In genomic region chr10:45355494-45355893, GRCh38 we compare ENCODE assay signal across 18 cellular contexts. TPM values are rescaled to one million over a fixed set of nuclear protein-coding genes. Genes with fewer than 3 reads are reported as not detected.
DNase-seq lines count a peak whose midpoint lies in the region; ATAC-seq and TF ChIP-seq lines count a peak whose summit lies in the region.
"Had no signal": no experiment of that assay in that cellular context is flagged by ENCODE, and none has a peak within 500 bp of the region (broad histone marks: within the 10 kb centered on the region; RNA-seq: fewer than 3 reads in every experiment).

No MANE protein-coding gene starts in this region.

- POLR2A ChIA-PET in CD8-positive, alpha-beta memory T cell (lab: Charles Lee), result no interaction called here

- H3K9me3 ChIP-seq in Karpas-422 (ENCODE audit: low read length) (no peaks in the 10 kb centered on the region), thyroid gland (no peaks in the 10 kb centered on the region)
- no peaks in the 10 kb centered on the region for H3K9me3 ChIP-seq in CD8-positive, alpha-beta memory T cell (ENCODE audit: low read length)

- 89 to 95% methylated on average over 4 of the region's 4 CpGs for WGBS in thyroid gland, 2 donors

- H3K4me1 ChIP-seq in Karpas-422 (ENCODE audit: low read length), result peaks cover 28% of the 10 kb centered on the region
- H3K4me1 ChIP-seq in thyroid gland, result peaks cover 0 to 9% of the 10 kb centered on the region in 2 donors
- no peaks in the 10 kb centered on the region for H3K4me1 ChIP-seq in CD8-positive, alpha-beta memory T cell (ENCODE audit: insufficient read depth, low read length)

- intact Hi-C loops in dendritic cell treated with granulocyte-macrophage colony-stimulating factor and Interleukin-4, amounts not matched to agents 40 ng/mL and 50 ng/mL, for 4 days (cut with micrococcal nuclease), result loop anchor here (10.0 kb wide), 1 partner anchor 49 kb away; no protein-coding TSS in a partner anchor
- intact Hi-C loops in thyroid gland (cut with DNase I), result no loop called here

- H3K79me2 ChIP-seq in Karpas-422 (ENCODE audit: low read length), result peaks cover 14% of the 10 kb centered on the region

- ATAC-seq in stimulated activated memory B cell treated with anti-CD40 and anti-IgM and Interleukin-4, amounts not matched to agents 10 μg/mL and 1 μg/mL and 100 μg/mL, for 72 hours, result no peak
- ATAC-seq: HepG2 had no signal

- no peak overlapping the region for H3K27ac ChIP-seq in Karpas-422 (ENCODE audit: low read length)
- H3K27ac ChIP-seq in thyroid gland, result no peak overlapping the region
- H3K27ac ChIP-seq in CD8-positive, alpha-beta memory T cell (ENCODE audit: low read depth, low read length), result no peak overlapping the region
- H3K27ac ChIP-seq: C4-2B had no signal

- H3K36me3 Mint-ChIP-seq in dendritic cell treated with granulocyte-macrophage colony-stimulating factor and Interleukin-4, amounts not matched to agents 40 ng/mL and 50 ng/mL, for 4 days (ENCODE audit: low read depth), result no peaks in the 10 kb centered on the region
- H3K36me3 Mint-ChIP-seq in stimulated activated memory B cell treated with anti-CD40 and anti-IgM and Interleukin-4, amounts not matched to agents 10 μg/mL and 1 μg/mL and 100 μg/mL, for 72 hours, result peaks cover 7% of the 10 kb centered on the region
- H3K36me3 Mint-ChIP-seq in CD8-positive, alpha-beta memory T cell, result peaks cover 0 to 1% (median 0%) of the 10 kb centered on the region in 3 donors

- H3K9ac ChIP-seq in Karpas-422 (ENCODE audit: low read length), result no peak overlapping the region

- H2AFZ ChIP-seq in Karpas-422 (ENCODE audit: low read length), result no peak overlapping the region

- H3K36me3 ChIP-seq in Karpas-422 (ENCODE audit: insufficient read depth, low read length), result peaks cover 6% of the 10 kb centered on the region; the same call in 1 of the 2 replicates
- H3K36me3 ChIP-seq in thyroid gland, result no peaks in the 10 kb centered on the region
- no peaks in the 10 kb centered on the region for H3K36me3 ChIP-seq in CD8-positive, alpha-beta memory T cell (ENCODE audit: insufficient read depth, low read length)

- peaks cover 54% of the 10 kb centered on the region for H3K4me1 Mint-ChIP-seq in dendritic cell treated with granulocyte-macrophage colony-stimulating factor and Interleukin-4, amounts not matched to agents 40 ng/mL and 50 ng/mL, for 4 days (ENCODE audit: low read depth)
- H3K4me1 Mint-ChIP-seq in stimulated activated memory B cell treated with anti-CD40 and anti-IgM and Interleukin-4, amounts not matched to agents 10 μg/mL and 1 μg/mL and 100 μg/mL, for 72 hours, result peaks cover 73% of the 10 kb centered on the region
- H3K4me1 Mint-ChIP-seq in CD8-positive, alpha-beta memory T cell, result peaks cover 0 to 30% (median 5%) of the 10 kb centered on the region in 3 donors

- DNase-seq in Karpas-422 (peak; percentile 2), thyroid gland (no peak), Ammon's horn (ENCODE audit: low spot score) (no peak)
- no peak for DNase-seq in CD8-positive, alpha-beta memory T cell
- DNase-seq: ACHN; CD4-positive, alpha-beta T cell; DMS153; DMS79; GDM1; H9 had no signal

- H3K9me2 ChIP-seq in Karpas-422 (replicated peaks; ENCODE audit: insufficient read depth, low read length), result no peaks in the 10 kb centered on the region; the same call in 1 of the 2 replicates

- CTCF ChIA-PET in CD8-positive, alpha-beta memory T cell (lab: Charles Lee), result no interaction called here

- no peak for TF ChIP-seq POLR2A in thyroid gland (IDR thresholded peaks at IDR 0.05)

- TF ChIP-seq CTCF in thyroid gland (IDR thresholded peaks at IDR 0.05), result no peak

- H3K4me3 Mint-ChIP-seq in dendritic cell treated with granulocyte-macrophage colony-stimulating factor and Interleukin-4, amounts not matched to agents 40 ng/mL and 50 ng/mL, for 4 days, result no peak overlapping the region
- no peak overlapping the region for H3K4me3 Mint-ChIP-seq in stimulated activated memory B cell treated with anti-CD40 and anti-IgM and Interleukin-4, amounts not matched to agents 10 μg/mL and 1 μg/mL and 100 μg/mL, for 72 hours
- no peak overlapping the region for H3K4me3 Mint-ChIP-seq in CD8-positive, alpha-beta memory T cell
- H3K4me3 Mint-ChIP-seq: CD4-positive, alpha-beta T cell; H9 had no signal

- H3K27me3 ChIP-seq in Karpas-422 (ENCODE audit: low read length), result no peaks in the 10 kb centered on the region
- peaks cover 3% of the 10 kb centered on the region for H3K27me3 ChIP-seq in thyroid gland
- no peaks in the 10 kb centered on the region for H3K27me3 ChIP-seq in CD8-positive, alpha-beta memory T cell (ENCODE audit: insufficient read depth, low read length, poor library complexity, severe bottlenecking)

- no peak overlapping the region for H3K4me2 ChIP-seq in Karpas-422 (ENCODE audit: low read depth, low read length, poor library complexity, severe bottlenecking)

- H3K4me3 ChIP-seq in Karpas-422 (ENCODE audit: low read length) (no peak overlapping the region), thyroid gland (replicated peaks in 1 of 3) (no peak overlapping the region)
- no peak overlapping the region for H3K4me3 ChIP-seq in CD8-positive, alpha-beta memory T cell (ENCODE audit: low read length)

- no peaks in the 10 kb centered on the region for H3K9me3 Mint-ChIP-seq in dendritic cell treated with granulocyte-macrophage colony-stimulating factor and Interleukin-4, amounts not matched to agents 40 ng/mL and 50 ng/mL, for 4 days
- H3K9me3 Mint-ChIP-seq in stimulated activated memory B cell treated with anti-CD40 and anti-IgM and Interleukin-4, amounts not matched to agents 10 μg/mL and 1 μg/mL and 100 μg/mL, for 72 hours, result peaks cover 4% of the 10 kb centered on the region
- no peaks in the 10 kb centered on the region for H3K9me3 Mint-ChIP-seq in CD8-positive, alpha-beta memory T cell
- H3K9me3 Mint-ChIP-seq: CD4-positive, alpha-beta T cell; H9; IgD-negative memory B cell had no signal

- peak overlapping the region; percentile 12 for H3K27ac Mint-ChIP-seq in dendritic cell treated with granulocyte-macrophage colony-stimulating factor and Interleukin-4, amounts not matched to agents 40 ng/mL and 50 ng/mL, for 4 days
- H3K27ac Mint-ChIP-seq in stimulated activated memory B cell treated with anti-CD40 and anti-IgM and Interleukin-4, amounts not matched to agents 10 μg/mL and 1 μg/mL and 100 μg/mL, for 72 hours, result peak overlapping the region; percentile 26
- no peak overlapping the region for H3K27ac Mint-ChIP-seq in CD8-positive, alpha-beta memory T cell
- H3K27ac Mint-ChIP-seq: CD4-positive, alpha-beta T cell; H9 had no signal

- H3K27me3 Mint-ChIP-seq in dendritic cell treated with granulocyte-macrophage colony-stimulating factor and Interleukin-4, amounts not matched to agents 40 ng/mL and 50 ng/mL, for 4 days, result no peaks in the 10 kb centered on the region
- no peaks in the 10 kb centered on the region for H3K27me3 Mint-ChIP-seq in stimulated activated memory B cell treated with anti-CD40 and anti-IgM and Interleukin-4, amounts not matched to agents 10 μg/mL and 1 μg/mL and 100 μg/mL, for 72 hours
- H3K27me3 Mint-ChIP-seq in CD8-positive, alpha-beta memory T cell, result peaks cover 5 to 20% of the 10 kb centered on the region in 2 donors
- H3K27me3 Mint-ChIP-seq: IgD-negative memory B cell had no signal

- no peaks in the 10 kb centered on the region for H4K20me1 ChIP-seq in Karpas-422 (ENCODE audit: insufficient read depth, low read depth, low read length)

RNA-seq across cellular contexts. Expression of gene ALOX5, which starts 18.5 kb away (rescaled TPM):
- 480 and 661 TPM in 2 replicates for total RNA-seq in Karpas-422 (2014; rRNA removed; shearing (Covaris generic); ENCODE audit: low replicate concordance)
- total RNA-seq in thyroid gland, result 10 to 100 TPM in 2 of 4 donors, 1 to 10 TPM in 2; 4.1 to 28.2 (median 10.3) TPM
- under 1 TPM; 0.77 to 0.93 TPM for total RNA-seq in CD8-positive, alpha-beta memory T cell
- 3.0 TPM for polyA plus RNA-seq in CD8-positive, alpha-beta memory T cell
- total RNA-seq: HepG2 had no signal
- polyA plus RNA-seq: BJ had no signal

RNA-seq across cellular contexts. Expression of gene OR13A1, which starts 40.1 kb away (rescaled TPM):
- 3.2 and 9.7 TPM in 2 replicates for total RNA-seq in Karpas-422 (2014; rRNA removed; shearing (Covaris generic); ENCODE audit: low replicate concordance)
- not detected for total RNA-seq in thyroid gland
- not detected for total RNA-seq in CD8-positive, alpha-beta memory T cell
- polyA plus RNA-seq in CD8-positive, alpha-beta memory T cell, result 0.29 TPM
- total RNA-seq: CD4-positive, alpha-beta T cell; Daoy; H1; HepG2 had no signal
- polyA plus RNA-seq: BJ, HepG2 had no signal

Comparison
In these comparisons a context has a peak if more than half of its experiments do, and no peak if none do; other contexts are left out.
1. H3K27ac Mint-ChIP-seq: peak in dendritic cell treated with granulocyte-macrophage colony-stimulating factor and Interleukin-4, amounts not matched to agents 40 ng/mL and 50 ng/mL, for 4 days (single experiment) and stimulated activated memory B cell treated with anti-CD40 and anti-IgM and Interleukin-4, amounts not matched to agents 10 μg/mL and 1 μg/mL and 100 μg/mL, for 72 hours (single experiment); none in CD8-positive, alpha-beta memory T cell (0 of 8).
2. RNA of gene ALOX5, which starts 18.5 kb away (total RNA-seq): 480 to 661 TPM in Karpas-422; 4.1 to 28.2 TPM in thyroid gland and 0.77 to 0.93 TPM in CD8-positive, alpha-beta memory T cell; every median in the first group is over 10 times any median in the second.